ENCODE assay signal across 28 cellular contexts in genomic region chr1:159185121-159185520, GRCh38. TPM values are rescaled to one million over a fixed set of nuclear protein-coding genes. Genes with fewer than 3 reads are reported as not detected.
"Had no signal": no experiment of that assay in that cellular context is flagged by ENCODE, and none has a peak within 500 bp of the region (broad histone marks: within the 10 kb centered on the region; RNA-seq: fewer than 3 reads in every experiment).

No MANE protein-coding gene starts in this region.

- H3K4me2 ChIP-seq: neural progenitor cell had no signal

- H3K9me3 ChIP-seq: left lung, lower lobe of right lung, neutrophil, ovary, suprapubic skin, thoracic aorta, tibial artery, uterus had no signal

- H3K4me1 ChIP-seq: lower lobe of right lung, uterus had no signal

- ATAC-seq: left colon; left lung; lower lobe of right lung; natural killer cell; right cardiac atrium; sciatic nerve; stimulated activated effector memory CD8-positive, alpha-beta T cell treated with anti-CD3 and anti-CD28 coated beads, Interleukin-12 subunit alpha, Interleukin-12 subunit beta, amount 100 ng/mL, for 72 hours had no signal

- H3K27me3 ChIP-seq: neural progenitor cell, ovary, uterus had no signal

- H3K9ac ChIP-seq: neural progenitor cell had no signal

- H3K36me3 ChIP-seq: left lung, lower lobe of right lung, neural progenitor cell, neutrophil, ovary, suprapubic skin, thoracic aorta, tibial artery, uterus had no signal

- H3K27ac ChIP-seq: left lung, lower lobe of right lung, neural progenitor cell, neutrophil, ovary, skin epidermis, suprapubic skin, thoracic aorta, tibial artery, uterus had no signal

- DNase-seq: hypothalamus; immature natural killer cell; kidney; left colon; left lung; lower lobe of right lung; mesendoderm; naive B cell; natural killer cell; nephron progenitor cell; occipital lobe; ovary; right cardiac atrium; stimulated activated CD4-positive, alpha-beta T cell treated with anti-CD3 and anti-CD28 coated beads, Interleukin-12 subunit alpha, Interleukin-12 subunit beta, amount 100 ng/mL, for 4 hours; stimulated activated CD4-positive, alpha-beta T cell treated with anti-CD3 and anti-CD28 coated beads, Interleukin-4, amount 100 ng/mL, for 24 hours; stimulated activated naive CD4-positive, alpha-beta T cell; tibial artery; uterus had no signal

- H3K4me3 ChIP-seq: left lung, lower lobe of right lung, neural progenitor cell, ovary, skin epidermis, suprapubic skin, thoracic aorta, tibial artery, uterus had no signal

- FAIRE-seq: islet of Langerhans, kidney had no signal

- H2AFZ ChIP-seq: neural progenitor cell had no signal

RNA-seq across cellular contexts. Expression of gene CADM3, which starts 13.7 kb away (rescaled TPM):
- total RNA-seq: natural killer cell had no signal
- polyA plus RNA-seq: immature natural killer cell had no signal

RNA-seq across cellular contexts. Expression of gene ACKR1, which starts 19.6 kb away (rescaled TPM):
- total RNA-seq: mononuclear cell, natural killer cell, renal cortical epithelial cell had no signal
- polyA plus RNA-seq: immature natural killer cell had no signal
